In genomic region chr5:96638566-96638965, GRCh38 we compare ENCODE assay signal across 26 cellular contexts.
"Had no signal": no experiment of that assay in that cellular context is flagged by ENCODE, and none has a peak within 500 bp of the region (broad histone marks: within the 10 kb centered on the region; RNA-seq: fewer than 3 reads in every experiment).

No MANE protein-coding gene starts in this region.

- H3K4me1 ChIP-seq: esophagus muscularis mucosa, gastroesophageal sphincter, prostate gland, right atrium auricular region, testis, tibial artery had no signal

- DNase-seq: dermis blood vessel endothelial cell; effector memory CD4-positive, alpha-beta T cell; foreskin keratinocyte; heart left ventricle; left cardiac atrium; left lung; mesenchymal stem cell; midbrain; naive thymus-derived CD4-positive, alpha-beta T cell; nucleus accumbens; stimulated activated CD4-positive, alpha-beta T cell treated with anti-CD3 and anti-CD28 coated beads, Interleukin-2, amount 100 ng/mL, for 24 hours; stimulated activated CD4-positive, alpha-beta T cell treated with anti-CD3 and anti-CD28 coated beads, Interleukin-4, amount 100 ng/mL, for 24 hours; stimulated activated naive CD8-positive, alpha-beta T cell treated with anti-CD3 and anti-CD28 coated beads, Interleukin-15, Interleukin-2, amounts not matched to agents 100 U/mL and 50 U/mL, for 24 hours; substantia nigra; testis; tibial artery; upper lobe of left lung had no signal

- H3K36me3 ChIP-seq: esophagus muscularis mucosa, gastroesophageal sphincter, heart left ventricle, left lung, prostate gland, right atrium auricular region, tibial artery, upper lobe of left lung had no signal

- H3K36me3 Mint-ChIP-seq: naive thymus-derived CD4-positive, alpha-beta T cell; stimulated activated effector memory CD8-positive, alpha-beta T cell treated with anti-CD3 and anti-CD28 coated beads, Interleukin-12 subunit alpha, Interleukin-12 subunit beta, amount 100 ng/mL, for 72 hours had no signal

- H3K27ac Mint-ChIP-seq: naive thymus-derived CD4-positive, alpha-beta T cell; stimulated activated effector memory CD8-positive, alpha-beta T cell treated with anti-CD3 and anti-CD28 coated beads, Interleukin-12 subunit alpha, Interleukin-12 subunit beta, amount 100 ng/mL, for 72 hours had no signal

- H3K4me3 Mint-ChIP-seq: naive thymus-derived CD4-positive, alpha-beta T cell; nephron; stimulated activated effector memory CD8-positive, alpha-beta T cell treated with anti-CD3 and anti-CD28 coated beads, Interleukin-12 subunit alpha, Interleukin-12 subunit beta, amount 100 ng/mL, for 72 hours had no signal

- H3K4me2 ChIP-seq: hepatocyte had no signal

- H3K4me3 ChIP-seq: coronary artery, esophagus muscularis mucosa, gastroesophageal sphincter, heart left ventricle, hepatocyte, left lung, prostate gland, right atrium auricular region, testis, tibial artery, upper lobe of left lung had no signal

- ATAC-seq: foreskin keratinocyte; gastroesophageal sphincter; heart left ventricle; left cardiac atrium; left lung; naive thymus-derived CD4-positive, alpha-beta T cell; sciatic nerve; stimulated activated effector memory CD8-positive, alpha-beta T cell treated with anti-CD3 and anti-CD28 coated beads, Interleukin-12 subunit alpha, Interleukin-12 subunit beta, amount 100 ng/mL, for 72 hours; stimulated activated naive CD8-positive, alpha-beta T cell treated with anti-CD3 and anti-CD28 coated beads, Interleukin-15, Interleukin-2, amounts not matched to agents 100 U/mL and 50 U/mL, for 24 hours had no signal

- H3K9me3 Mint-ChIP-seq: naive thymus-derived CD4-positive, alpha-beta T cell; nephron; stimulated activated effector memory CD8-positive, alpha-beta T cell treated with anti-CD3 and anti-CD28 coated beads, Interleukin-12 subunit alpha, Interleukin-12 subunit beta, amount 100 ng/mL, for 72 hours had no signal

- H3K4me1 Mint-ChIP-seq: stimulated activated effector memory CD8-positive, alpha-beta T cell treated with anti-CD3 and anti-CD28 coated beads, Interleukin-12 subunit alpha, Interleukin-12 subunit beta, amount 100 ng/mL, for 72 hours had no signal

- H3K27ac ChIP-seq: coronary artery, esophagus muscularis mucosa, foreskin keratinocyte, gastroesophageal sphincter, heart left ventricle, hepatocyte, left lung, prostate gland, right atrium auricular region, testis, tibial artery, upper lobe of left lung had no signal

- H3K79me2 ChIP-seq: hepatocyte had no signal

- H3K27me3 ChIP-seq: esophagus muscularis mucosa, foreskin keratinocyte, gastroesophageal sphincter, heart left ventricle, hepatocyte, left lung, right atrium auricular region, testis, tibial artery, upper lobe of left lung had no signal

- H2AFZ ChIP-seq: hepatocyte had no signal

- H3K9me3 ChIP-seq: esophagus muscularis mucosa, gastroesophageal sphincter, heart left ventricle, left lung, prostate gland, right atrium auricular region, testis, tibial artery, upper lobe of left lung had no signal
